Comparison of ENCODE assay signal across 9 cellular contexts in the genomic region with DNA sequence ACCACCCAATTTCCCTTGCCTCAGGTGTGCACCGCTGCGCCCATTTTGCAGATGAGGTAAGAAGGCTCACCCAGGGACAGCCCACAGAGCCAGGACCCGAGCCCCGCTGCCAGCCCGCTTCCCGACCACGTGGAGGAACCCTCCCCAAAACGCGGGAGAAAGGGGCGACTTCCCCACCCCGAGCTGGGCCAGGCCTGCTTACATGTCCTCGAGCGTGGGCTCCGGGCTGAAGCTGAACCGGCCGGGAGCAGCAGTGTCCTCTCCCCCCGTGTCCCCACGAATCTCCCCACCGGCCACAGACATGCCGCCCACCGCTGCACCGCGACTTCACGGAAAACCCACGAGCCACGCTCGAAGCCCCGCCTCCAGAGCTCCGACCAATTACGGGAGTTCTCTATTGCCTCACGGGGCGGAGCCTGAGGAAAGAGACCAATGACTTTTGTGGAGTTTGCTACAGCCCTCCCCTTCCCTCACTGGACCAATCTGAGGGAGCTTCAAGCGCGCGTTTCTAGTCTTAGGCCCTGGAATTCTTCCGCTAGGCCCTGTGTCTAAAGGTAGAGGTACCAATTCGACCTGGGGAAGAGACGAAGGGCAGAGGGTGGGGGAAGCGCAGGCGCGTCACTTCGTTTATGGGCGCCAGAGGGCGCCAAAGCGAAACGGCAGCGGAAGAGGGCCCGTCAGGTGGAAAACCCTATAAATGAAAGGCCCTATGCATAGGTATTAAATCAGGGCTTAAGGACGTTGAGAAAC. TPM values are rescaled to one million over a fixed set of nuclear protein-coding genes. Genes with fewer than 3 reads are reported as not detected.
DNase-seq lines count a peak whose midpoint lies in the region; ATAC-seq, FAIRE-seq and TF ChIP-seq lines count a peak whose summit lies in the region.
"Had no signal": no experiment of that assay in that cellular context is flagged by ENCODE, and none has a peak within 500 bp of the region (broad histone marks: within the 10 kb centered on the region; RNA-seq: fewer than 3 reads in every experiment).

A gene (minus strand): TSS at position 353 of the 750 bp plus-strand sequence. CDS start 50 bp downstream, at position 303.

- peak within 1 kb of the TSS; percentile 78 for H3K27ac ChIP-seq in WERI-Rb-1

- H3K4me3 Mint-ChIP-seq in immature natural killer cell: no peak within 1 kb of the TSS

- H3K36me3 Mint-ChIP-seq in immature natural killer cell: peaks cover 0 to 5% (median 4%) of the 10 kb centered on the region in 3 donors

- peak; percentile 58 for FAIRE-seq in bronchial epithelial cell (lab: Jason Lieb, UNC)
- FAIRE-seq: colon had no signal

- ATAC-seq in GM18873 (IDR thresholded peaks at IDR 0.05; ENCODE audit: low FRiP score, unreplicated experiment): peak; percentile 95
- ATAC-seq in HG03139 (IDR thresholded peaks at IDR 0.05; ENCODE audit: unreplicated experiment): peak; percentile 89

- H3K9me3 Mint-ChIP-seq in immature natural killer cell: no peaks in the 10 kb centered on the region

- H3K27ac Mint-ChIP-seq in immature natural killer cell: peak within 1 kb of the TSS in 1 of 6 donors; percentile 71

- no peaks in the 10 kb centered on the region for H3K9me3 ChIP-seq in WERI-Rb-1 (ENCODE audit: severe bottlenecking)

- H3K4me1 Mint-ChIP-seq in immature natural killer cell: peaks cover 9 to 10% of the 10 kb centered on the region in 2 donors

- peaks cover 0 to 2% (median 0%) of the 10 kb centered on the region in 3 donors for H3K27me3 Mint-ChIP-seq in immature natural killer cell (ENCODE audit: low read depth in 3 of 3)

- H3K4me3 ChIP-seq in WERI-Rb-1 (ENCODE audit: low read depth, low read length) (peak within 1 kb of the TSS; percentile 78), bronchial epithelial cell (ENCODE audit: low read depth, low read length) (peak within 1 kb of the TSS; percentile 80)

- H3K27me3 ChIP-seq in WERI-Rb-1 (ENCODE audit: insufficient read depth, low read depth, severe bottlenecking) (no peaks in the 10 kb centered on the region), bronchial epithelial cell (ENCODE audit: control insufficient read depth, insufficient read depth, low read length) (no peaks in the 10 kb centered on the region)

- peak; percentile 97 for DNase-seq in AG08395 (ENCODE audit: low spot score)
- DNase-seq in NCI-H2196 treated with DMSO at 0.1 percent for 48 hours (lab: John Stamatoyannopoulos, UW; ENCODE audit: unreplicated experiment): peak; percentile 98
- peak; percentile 98 for DNase-seq in WERI-Rb-1
- peak; percentile 99 for DNase-seq in bronchial epithelial cell (ENCODE audit: low read depth)
- DNase-seq in immature natural killer cell: peak; percentile 96 to 98 (median 97)
- peak; percentile 95 for DNase-seq in smooth muscle cell of the brain vasculature (ENCODE audit: low read depth, low spot score)

- peaks cover 35% of the 10 kb centered on the region for H3K36me3 ChIP-seq in WERI-Rb-1
- H3K36me3 ChIP-seq in bronchial epithelial cell (ENCODE audit: control insufficient read depth, insufficient read depth, low read length): peaks cover 6% of the 10 kb centered on the region

- TF ChIP-seq CTCF in WERI-Rb-1 (IDR thresholded peaks at IDR 0.05; ENCODE audit: low read depth, low read length) (peak; percentile 74), bronchial epithelial cell (IDR thresholded peaks at IDR 0.05; ENCODE audit: insufficient read depth, low read length, severe bottlenecking) (peak; percentile 95)

RNA-seq across cellular contexts. Expression of the gene that starts here (rescaled TPM):
- total RNA-seq in bronchial epithelial cell: 11.5 and 30.3 TPM in 2 replicates
- polyA plus RNA-seq in immature natural killer cell: 100 to 1,000 TPM in 1 of 3 donors, 10 to 100 TPM in 2; 64.5 to 101 (median 73.3) TPM

Comparison
In these comparisons a context has a peak if more than half of its experiments do, and no peak if none do; other contexts are left out.
1. Peak in every context shown above with its lines: DNase-seq, ATAC-seq, H3K4me3 ChIP-seq and H3K27ac ChIP-seq.